In the genomic region with DNA sequence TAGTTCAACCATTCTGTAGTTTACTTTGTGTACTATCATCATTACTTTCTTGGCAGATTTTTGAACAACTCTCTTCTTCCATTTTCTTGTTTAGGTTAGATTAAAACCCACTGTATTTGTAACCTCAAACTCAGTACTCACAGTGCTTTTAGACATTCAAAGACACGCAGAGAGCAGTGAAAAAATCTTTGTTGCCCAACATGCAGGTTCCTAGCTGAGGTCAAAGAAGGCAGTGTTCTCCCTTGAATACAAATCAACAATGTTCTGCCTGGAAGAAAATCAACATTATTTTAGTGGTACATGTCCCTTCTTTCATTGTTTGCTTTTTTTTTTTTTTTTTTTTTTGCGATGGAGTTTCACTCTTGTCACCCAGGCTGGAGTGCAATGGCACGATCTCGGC, we compare ENCODE assay signal across 22 cellular contexts. TPM values are rescaled to one million over a fixed set of nuclear protein-coding genes. Genes with fewer than 3 reads are reported as not detected.
"Had no signal": no experiment of that assay in that cellular context is flagged by ENCODE, and none has a peak within 500 bp of the region (broad histone marks: within the 10 kb centered on the region; RNA-seq: fewer than 3 reads in every experiment).

No MANE protein-coding gene starts in this region.

- H3K27ac ChIP-seq: HL-60, SJSA1 had no signal

- H3K4me2 ChIP-seq: SK-N-SH had no signal

- H3K9me2 ChIP-seq: SK-N-SH had no signal

- H3K9ac ChIP-seq: SK-N-SH had no signal

- H3K9me3 ChIP-seq: SJSA1, SK-N-SH had no signal

- DNase-seq: KBM-7, MG63, NCI-H1092, NCI-H1105 treated with DMSO at 0.1 percent for 48 hours, NCI-H1417 treated with DMSO at 0.1 percent for 48 hours, NCI-H146, NCI-H1694 treated with DMSO at 0.1 percent for 48 hours, NCI-H1930, NCI-H2081, NCI-H2107, NCI-H2227 treated with DMSO at 0.1 percent for 48 hours, NCI-H524, NCI-H69, NCI-H774, Right ventricle myocardium superior, RPMI8226, SIG-M5, SK-N-SH, SW 1271 had no signal

- H3K4me3 ChIP-seq: MG63, SJSA1 had no signal

- H3K27me3 ChIP-seq: MG63, SJSA1 had no signal

RNA-seq across cellular contexts. Expression of gene RIPPLY2, which starts 17.5 kb away (rescaled TPM):
- total RNA-seq: NCI-H460, Right ventricle myocardium superior, SJSA1 had no signal
